In genomic region chrX:78199851-78200250, GRCh38 we compare ENCODE assay signal across 8 cellular contexts.
DNase-seq lines count a peak whose midpoint lies in the region; ATAC-seq, FAIRE-seq and TF ChIP-seq lines count a peak whose summit lies in the region.

No MANE protein-coding gene starts in this region.

- no peaks in the 10 kb centered on the region for H3K4me1 Mint-ChIP-seq in activated CD4-positive, alpha-beta memory T cell treated with anti-CD3 and anti-CD28 coated beads for 36 hours (ENCODE audit: low read depth)
- no peaks in the 10 kb centered on the region for H3K4me1 Mint-ChIP-seq in activated CD4-positive, alpha-beta memory T cell treated with anti-CD3 and anti-CD28 coated beads, Interleukin-2, amount 10 ng/mL, durations not matched to agents 7 days and 5 days

- H3K9me3 Mint-ChIP-seq in activated CD4-positive, alpha-beta memory T cell treated with anti-CD3 and anti-CD28 coated beads for 36 hours = no peaks in the 10 kb centered on the region
- no peaks in the 10 kb centered on the region for H3K9me3 Mint-ChIP-seq in activated CD4-positive, alpha-beta memory T cell treated with anti-CD3 and anti-CD28 coated beads, Interleukin-2, amount 10 ng/mL, durations not matched to agents 7 days and 5 days

- intact Hi-C loops in activated CD4-positive, alpha-beta memory T cell treated with anti-CD3 and anti-CD28 coated beads for 36 hours (cut with micrococcal nuclease) = no loop called here
- intact Hi-C loops in lower lobe of right lung (cut with DNase I) = no loop called here

- no peaks in the 10 kb centered on the region for H3K4me1 ChIP-seq in lower lobe of right lung

- POLR2A ChIA-PET in activated CD4-positive, alpha-beta memory T cell treated with anti-CD3 and anti-CD28 coated beads for 36 hours (lab: Charles Lee) = no interaction called here
- POLR2A ChIA-PET in activated CD4-positive, alpha-beta memory T cell treated with anti-CD3 and anti-CD28 coated beads, Interleukin-2, amount 10 ng/mL, durations not matched to agents 7 days and 5 days (lab: Charles Lee) = no interaction called here

- H3K27me3 Mint-ChIP-seq in activated CD4-positive, alpha-beta memory T cell treated with anti-CD3 and anti-CD28 coated beads for 36 hours = no peaks in the 10 kb centered on the region
- no peaks in the 10 kb centered on the region for H3K27me3 Mint-ChIP-seq in activated CD4-positive, alpha-beta memory T cell treated with anti-CD3 and anti-CD28 coated beads, Interleukin-2, amount 10 ng/mL, durations not matched to agents 7 days and 5 days

- no peaks in the 10 kb centered on the region for H3K36me3 ChIP-seq in lower lobe of right lung

- H3K4me3 ChIP-seq in HFF-Myc (replicated peaks; ENCODE audit: low read depth, low read length) (no peak overlapping the region), lower lobe of right lung (no peak overlapping the region)

- no peak overlapping the region for H3K27ac ChIP-seq in lower lobe of right lung

- H3K36me3 Mint-ChIP-seq in activated CD4-positive, alpha-beta memory T cell treated with anti-CD3 and anti-CD28 coated beads for 36 hours = no peaks in the 10 kb centered on the region
- no peaks in the 10 kb centered on the region for H3K36me3 Mint-ChIP-seq in activated CD4-positive, alpha-beta memory T cell treated with anti-CD3 and anti-CD28 coated beads, Interleukin-2, amount 10 ng/mL, durations not matched to agents 7 days and 5 days (ENCODE audit: low read depth)

- no peak overlapping the region for H3K27ac Mint-ChIP-seq in activated CD4-positive, alpha-beta memory T cell treated with anti-CD3 and anti-CD28 coated beads for 36 hours
- H3K27ac Mint-ChIP-seq in activated CD4-positive, alpha-beta memory T cell treated with anti-CD3 and anti-CD28 coated beads, Interleukin-2, amount 10 ng/mL, durations not matched to agents 7 days and 5 days = no peak overlapping the region

- ATAC-seq in lower lobe of right lung (no peak), GM21717 (IDR thresholded peaks at IDR 0.05; ENCODE audit: unreplicated experiment) (no peak), HG03460 (IDR thresholded peaks at IDR 0.05; ENCODE audit: unreplicated experiment) (no peak)

- DNase-seq in activated CD4-positive, alpha-beta memory T cell treated with anti-CD3 and anti-CD28 coated beads for 36 hours = peak; percentile 9
- no peak for DNase-seq in activated CD4-positive, alpha-beta memory T cell treated with anti-CD3 and anti-CD28 coated beads, Interleukin-2, amount 10 ng/mL, durations not matched to agents 7 days and 5 days
- peak; percentile 4 for DNase-seq in HFF-Myc (ENCODE audit: extremely low read depth, low read depth)
- peak; percentile 3 for DNase-seq in SKM-1 (lab: John Stamatoyannopoulos, UW; ENCODE audit: unreplicated experiment)
- DNase-seq in lower lobe of right lung = no peak
- no peak for DNase-seq in frontal cortex (ENCODE audit: low spot score in 2 of 2)

- TF ChIP-seq CTCF in HFF-Myc (IDR thresholded peaks at IDR 0.05; ENCODE audit: low read depth, low read length, missing control alignments) (peak; percentile 16), lower lobe of right lung (IDR thresholded peaks at IDR 0.05) (peak; percentile 17)

- H3K4me3 Mint-ChIP-seq in activated CD4-positive, alpha-beta memory T cell treated with anti-CD3 and anti-CD28 coated beads for 36 hours = no peak overlapping the region
- no peak overlapping the region for H3K4me3 Mint-ChIP-seq in activated CD4-positive, alpha-beta memory T cell treated with anti-CD3 and anti-CD28 coated beads, Interleukin-2, amount 10 ng/mL, durations not matched to agents 7 days and 5 days

- H3K27me3 ChIP-seq in lower lobe of right lung (ENCODE audit: low read depth) = no peaks in the 10 kb centered on the region

- CTCF ChIA-PET in activated CD4-positive, alpha-beta memory T cell treated with anti-CD3 and anti-CD28 coated beads for 36 hours (lab: Charles Lee) = interaction anchor here (0.7 to 0.9 kb wide), 3 partner anchors 9 to 67 kb away, joined by 3 to 4 read pairs (median 3); no protein-coding TSS in a partner anchor
- CTCF ChIA-PET in activated CD4-positive, alpha-beta memory T cell treated with anti-CD3 and anti-CD28 coated beads, Interleukin-2, amount 10 ng/mL, durations not matched to agents 7 days and 5 days (lab: Charles Lee) = interaction anchor here (0.6 to 0.7 kb wide), 2 partner anchors 60 to 937 kb away, joined by 3 to 5 read pairs; partner anchors contain the start of gene TAF9B

- FAIRE-seq in frontal cortex (lab: Jason Lieb, UNC) = no peak

- H3K9me3 ChIP-seq in lower lobe of right lung = no peaks in the 10 kb centered on the region

Comparison
In these comparisons a context has a peak if more than half of its experiments do, and no peak if none do; other contexts are left out.
1. DNase-seq: peak in activated CD4-positive, alpha-beta memory T cell treated with anti-CD3 and anti-CD28 coated beads for 36 hours (single experiment), HFF-Myc (single experiment) and SKM-1 (single experiment); none in activated CD4-positive, alpha-beta memory T cell treated with anti-CD3 and anti-CD28 coated beads, Interleukin-2, amount 10 ng/mL, durations not matched to agents 7 days and 5 days (single experiment), lower lobe of right lung (single experiment) and frontal cortex (0 of 2).